ENCODE assay signal across 1 cellular context in genomic region chr22:46338636-46339035, GRCh38.
TF ChIP-seq lines count a peak whose summit lies in the region.

No MANE protein-coding gene starts in this region.

TF ChIP-seq in GM12878, 131 proteins besides CTCF, POLR2A, EP300 and RAD21:
- TF ChIP-seq SUZ12 (IDR thresholded peaks at IDR 0.05; ENCODE audit: unreplicated experiment) (no peak), MYB (IDR thresholded peaks at IDR 0.05; ENCODE audit: borderline replicate concordance, low read depth, low read length) (no peak)
